ENCODE assay signal across 2 cellular contexts in the genomic region with DNA sequence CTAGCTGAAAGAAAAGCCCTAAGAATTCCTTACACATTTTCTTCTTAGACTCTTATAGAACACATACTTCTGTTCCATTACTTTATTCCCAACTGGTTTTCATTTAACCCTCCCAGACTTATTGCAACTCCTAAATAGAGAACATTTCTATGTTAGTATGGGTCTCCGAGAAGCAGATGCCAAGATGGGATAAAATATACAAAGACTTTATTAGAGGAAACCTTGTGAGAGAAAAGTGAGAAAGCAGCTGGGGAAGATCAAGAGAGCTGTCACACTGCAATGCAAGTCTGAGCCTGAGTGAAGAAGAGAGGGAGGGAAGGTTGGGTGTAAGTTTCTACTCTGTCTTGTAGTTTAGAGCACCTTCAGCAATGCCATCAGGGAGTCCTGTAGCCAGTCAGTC.
TF ChIP-seq lines count a peak whose summit lies in the region.

No MANE protein-coding gene starts in this region.

TF ChIP-seq in IMR-90, 13 proteins besides CTCF, POLR2A, EP300 and RAD21:
- TF ChIP-seq FOS (IDR thresholded peaks at IDR 0.05; ENCODE audit: low read depth, low read length) (no peak), MAZ (IDR thresholded peaks at IDR 0.05; ENCODE audit: borderline replicate concordance, low read depth, low read length) (no peak), MAFK (IDR thresholded peaks at IDR 0.05; ENCODE audit: low read depth, low read length) (no peak), RCOR1 (IDR thresholded peaks at IDR 0.05; ENCODE audit: insufficient replicate concordance, low read length) (no peak), BHLHE40 (IDR thresholded peaks at IDR 0.05; ENCODE audit: low read depth, low read length) (no peak), MXI1 (IDR thresholded peaks at IDR 0.05; ENCODE audit: borderline replicate concordance, low read depth, low read length) (no peak), RFX5 (IDR thresholded peaks at IDR 0.05; ENCODE audit: low read depth, low read length) (no peak), NFE2L2 (IDR thresholded peaks at IDR 0.05; ENCODE audit: low read depth, low read length) (no peak)
- TF ChIP-seq, protein P1, sequence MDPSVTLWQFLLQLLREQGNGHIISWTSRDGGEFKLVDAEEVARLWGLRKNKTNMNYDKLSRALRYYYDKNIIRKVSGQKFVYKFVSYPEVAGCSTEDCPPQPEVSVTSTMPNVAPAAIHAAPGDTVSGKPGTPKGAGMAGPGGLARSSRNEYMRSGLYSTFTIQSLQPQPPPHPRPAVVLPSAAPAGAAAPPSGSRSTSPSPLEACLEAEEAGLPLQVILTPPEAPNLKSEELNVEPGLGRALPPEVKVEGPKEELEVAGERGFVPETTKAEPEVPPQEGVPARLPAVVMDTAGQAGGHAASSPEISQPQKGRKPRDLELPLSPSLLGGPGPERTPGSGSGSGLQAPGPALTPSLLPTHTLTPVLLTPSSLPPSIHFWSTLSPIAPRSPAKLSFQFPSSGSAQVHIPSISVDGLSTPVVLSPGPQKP (IDR thresholded peaks at IDR 0.05; ENCODE audit: borderline replicate concordance, low read depth, low read length): no peak

TF ChIP-seq in H1, 55 proteins besides CTCF, POLR2A, EP300 and RAD21:
- TF ChIP-seq RXRA (IDR thresholded peaks at IDR 0.05; ENCODE audit: insufficient read depth, low read depth, low read length): no peak
- TF ChIP-seq, protein P2, sequence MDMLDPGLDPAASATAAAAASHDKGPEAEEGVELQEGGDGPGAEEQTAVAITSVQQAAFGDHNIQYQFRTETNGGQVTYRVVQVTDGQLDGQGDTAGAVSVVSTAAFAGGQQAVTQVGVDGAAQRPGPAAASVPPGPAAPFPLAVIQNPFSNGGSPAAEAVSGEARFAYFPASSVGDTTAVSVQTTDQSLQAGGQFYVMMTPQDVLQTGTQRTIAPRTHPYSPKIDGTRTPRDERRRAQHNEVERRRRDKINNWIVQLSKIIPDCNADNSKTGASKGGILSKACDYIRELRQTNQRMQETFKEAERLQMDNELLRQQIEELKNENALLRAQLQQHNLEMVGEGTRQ (IDR thresholded peaks at IDR 0.05; ENCODE audit: low read length): no peak
- no peak for TF ChIP-seq SRF (IDR thresholded peaks at IDR 0.05; ENCODE audit: low read depth, low read length)
- no peak for TF ChIP-seq RBBP5 (IDR thresholded peaks at IDR 0.05; ENCODE audit: borderline replicate concordance, low read depth, low read length)
- no peak for TF ChIP-seq SP1 (IDR thresholded peaks at IDR 0.05; ENCODE audit: low read depth, low read length)
- TF ChIP-seq FOSL1 (IDR thresholded peaks at IDR 0.05; ENCODE audit: insufficient read depth, low read depth, low read length): no peak
- TF ChIP-seq, protein P3, sequence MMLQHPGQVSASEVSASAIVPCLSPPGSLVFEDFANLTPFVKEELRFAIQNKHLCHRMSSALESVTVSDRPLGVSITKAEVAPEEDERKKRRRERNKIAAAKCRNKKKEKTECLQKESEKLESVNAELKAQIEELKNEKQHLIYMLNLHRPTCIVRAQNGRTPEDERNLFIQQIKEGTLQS (IDR thresholded peaks at IDR 0.05; ENCODE audit: insufficient read depth, low read depth, low read length): no peak
- TF ChIP-seq EZH2 (IDR thresholded peaks at IDR 0.05; ENCODE audit: low read depth, low read length, severe bottlenecking): no peak
- TF ChIP-seq CHD2 (IDR thresholded peaks at IDR 0.05; ENCODE audit: low read length): no peak
